Comparison of ENCODE assay signal across 8 cellular contexts in the genomic region with DNA sequence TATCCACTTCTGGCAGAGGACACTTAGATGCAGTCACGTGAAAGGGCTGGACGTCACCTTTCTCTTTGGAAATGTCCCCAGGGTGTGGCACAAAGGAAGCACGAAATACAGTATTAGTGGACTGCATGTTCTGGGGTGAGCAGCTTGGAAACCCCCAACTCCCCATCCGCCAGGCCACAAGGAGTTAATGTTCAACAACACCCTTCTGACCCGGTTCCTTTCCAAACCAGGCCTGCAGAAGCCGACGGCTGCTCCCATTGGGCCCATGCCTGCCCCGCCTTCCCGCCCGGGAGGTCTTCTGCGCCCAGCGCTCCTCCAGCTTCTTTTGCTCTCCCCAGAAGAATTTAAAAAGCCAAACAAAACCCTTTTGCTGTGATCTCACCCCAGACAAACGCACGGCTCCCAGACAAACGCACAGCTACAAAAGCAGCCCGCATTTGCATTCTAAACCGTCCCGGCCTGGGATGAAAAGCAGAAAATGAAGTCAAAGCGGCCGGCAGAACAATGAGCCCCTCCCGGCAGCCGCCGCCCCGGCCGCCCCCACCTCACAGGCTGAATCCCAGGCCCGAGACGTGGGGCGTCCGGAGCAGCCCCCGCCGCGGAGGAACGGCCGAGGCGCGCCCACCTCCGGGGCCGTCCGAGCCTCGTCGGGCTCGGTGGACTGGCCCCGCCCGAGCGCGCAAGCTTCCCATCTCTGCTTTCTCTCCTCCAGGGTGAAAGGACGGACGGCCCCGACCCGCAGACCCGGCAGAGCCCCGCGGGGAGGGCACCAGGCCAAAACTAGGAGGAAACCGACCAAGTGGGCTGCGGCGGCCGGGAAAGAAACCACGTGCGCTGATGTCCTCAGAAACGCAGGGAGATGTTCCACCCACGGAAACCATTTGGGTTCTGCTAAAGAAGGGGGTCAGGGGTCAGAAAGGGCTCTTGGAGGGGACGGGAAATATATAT.
A peak's percentile ranks its signal among the peaks of the same experiment; 100 is the strongest.
DNase-seq lines count a peak whose midpoint lies in the region; ATAC-seq, FAIRE-seq and TF ChIP-seq lines count a peak whose summit lies in the region.

No MANE protein-coding gene starts in this region.

- peak overlapping the region; percentile 75 for H2AFZ ChIP-seq in GM23338

- H3K4me2 ChIP-seq in GM23338, result peak overlapping the region; percentile 78

- H3K9me3 ChIP-seq in iPS-18c (ENCODE audit: control insufficient read depth, insufficient read depth, low read length) (no peaks in the 10 kb centered on the region), sigmoid colon (no peaks in the 10 kb centered on the region)

- H3K36me3 ChIP-seq in GM23338 (ENCODE audit: insufficient read depth), result no peaks in the 10 kb centered on the region
- no peaks in the 10 kb centered on the region for H3K36me3 ChIP-seq in sigmoid colon

- TF ChIP-seq EP300 in sigmoid colon (IDR thresholded peaks at IDR 0.05), result no peak

- H3K27ac ChIP-seq in GM23338 (ENCODE audit: low read depth) (peak overlapping the region; percentile 52; the same call in 1 of the 2 replicates), sigmoid colon (peak overlapping the region; percentile 83 to 94 (median 91))

- H3K4me3 Mint-ChIP-seq in GM23338, result peak overlapping the region; percentile 84
- peak overlapping the region; percentile 76 to 86 (median 81) for H3K4me3 Mint-ChIP-seq in brain
- H3K4me3 Mint-ChIP-seq in immature natural killer cell, result no peak overlapping the region

- H3K27me3 Mint-ChIP-seq in GM23338 (ENCODE audit: insufficient read depth, low read depth, poor library complexity) (peaks cover 15% of the 10 kb centered on the region), brain (peaks cover 4% of the 10 kb centered on the region), immature natural killer cell (ENCODE audit: low read depth in 3 of 3) (peaks cover 8 to 18% (median 11%) of the 10 kb centered on the region in 3 donors)

- intact Hi-C loops in sigmoid colon (cut with DNase I), result loop anchor here (2.0 to 10.0 kb wide), 2 partner anchors 99 to 423 kb away; no protein-coding TSS in a partner anchor

- no peaks in the 10 kb centered on the region for H3K79me2 ChIP-seq in GM23338 (replicated peaks; ENCODE audit: insufficient read depth)

- peaks cover 13% of the 10 kb centered on the region; the same call in 1 of the 2 replicates for H3K4me1 ChIP-seq in GM23338 (ENCODE audit: insufficient read depth)
- H3K4me1 ChIP-seq in sigmoid colon, result peaks cover 0 to 14% (median 7%) of the 10 kb centered on the region in 4 donors

- no peak for TF ChIP-seq POLR2A in sigmoid colon (IDR thresholded peaks at IDR 0.05)

- H3K4me1 Mint-ChIP-seq in GM23338, result peaks cover 14% of the 10 kb centered on the region
- peaks cover 27% of the 10 kb centered on the region for H3K4me1 Mint-ChIP-seq in brain
- H3K4me1 Mint-ChIP-seq in immature natural killer cell, result peaks cover 5 to 7% of the 10 kb centered on the region in 2 donors

- H3F3A ChIP-seq in GM23338 (replicated peaks; ENCODE audit: low read depth), result 0 out of 2 replicates have a peak, but pooled peaks cover 7% of the 10 kb centered on the region

- H3K9me2 ChIP-seq in GM23338 (ENCODE audit: insufficient read depth), result no peaks in the 10 kb centered on the region

- peak overlapping the region; percentile 92 for H3K27ac Mint-ChIP-seq in GM23338
- peak overlapping the region; percentile 78 to 91 (median 89) for H3K27ac Mint-ChIP-seq in brain
- H3K27ac Mint-ChIP-seq in immature natural killer cell, result no peak overlapping the region

- ATAC-seq in GM23338, result peak; percentile 93
- ATAC-seq in GM21825 (IDR thresholded peaks at IDR 0.05; ENCODE audit: unreplicated experiment), result no peak
- no peak for ATAC-seq in GM21526 (IDR thresholded peaks at IDR 0.05; ENCODE audit: low FRiP score, unreplicated experiment)

- H3K9me3 Mint-ChIP-seq in GM23338 (no peaks in the 10 kb centered on the region), brain (peaks cover 0 to 5% (median 0%) of the 10 kb centered on the region in 5 experiments), immature natural killer cell (peaks cover 0 to 6% (median 0%) of the 10 kb centered on the region in 6 donors)

- peaks cover 8% of the 10 kb centered on the region; the same call in 1 of the 2 replicates for H3K27me3 ChIP-seq in GM23338 (ENCODE audit: insufficient read depth)
- no peaks in the 10 kb centered on the region for H3K27me3 ChIP-seq in sigmoid colon

- peak; percentile 69 for DNase-seq in GM23338 (ENCODE audit: low spot score)
- DNase-seq in sigmoid colon, result peak; percentile 87
- DNase-seq in immature natural killer cell, result no peak
- no peak for DNase-seq in RCC 7860 (ENCODE audit: low spot score)

- H3K36me3 Mint-ChIP-seq in GM23338 (ENCODE audit: low read depth) (no peaks in the 10 kb centered on the region), brain (no peaks in the 10 kb centered on the region), immature natural killer cell (no peaks in the 10 kb centered on the region)

- WGBS in sigmoid colon, 2 donors, result 3 to 8% methylated on average over 62 of the region's 62 CpGs

- TF ChIP-seq CTCF in GM23338 (conservative IDR thresholded peaks at IDR 0.05; ENCODE audit: low read depth in 2 of 2) (no peak), brain (conservative IDR thresholded peaks at IDR 0.05) (no peak), sigmoid colon (IDR thresholded peaks at IDR 0.05) (no peak)

- peak overlapping the region; percentile 76 for H3K4me3 ChIP-seq in GM23338
- peak overlapping the region; percentile 57; the same call in 1 of the 2 replicates for H3K4me3 ChIP-seq in iPS-18c (ENCODE audit: insufficient read depth, low read depth, low read length)
- peak overlapping the region; percentile 49 to 67 (median 58) for H3K4me3 ChIP-seq in sigmoid colon

- no peaks in the 10 kb centered on the region for H4K20me1 ChIP-seq in GM23338 (replicated peaks; ENCODE audit: insufficient read depth)

- FAIRE-seq in RCC 7860 (lab: Jason Lieb, UNC), result no peak

TF ChIP-seq in GM23338, 12 proteins besides CTCF, POLR2A, EP300 and RAD21:
- TF ChIP-seq, protein P1, sequence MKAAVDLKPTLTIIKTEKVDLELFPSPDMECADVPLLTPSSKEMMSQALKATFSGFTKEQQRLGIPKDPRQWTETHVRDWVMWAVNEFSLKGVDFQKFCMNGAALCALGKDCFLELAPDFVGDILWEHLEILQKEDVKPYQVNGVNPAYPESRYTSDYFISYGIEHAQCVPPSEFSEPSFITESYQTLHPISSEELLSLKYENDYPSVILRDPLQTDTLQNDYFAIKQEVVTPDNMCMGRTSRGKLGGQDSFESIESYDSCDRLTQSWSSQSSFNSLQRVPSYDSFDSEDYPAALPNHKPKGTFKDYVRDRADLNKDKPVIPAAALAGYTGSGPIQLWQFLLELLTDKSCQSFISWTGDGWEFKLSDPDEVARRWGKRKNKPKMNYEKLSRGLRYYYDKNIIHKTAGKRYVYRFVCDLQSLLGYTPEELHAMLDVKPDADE (IDR thresholded peaks at IDR 0.05), result no peak
- TF ChIP-seq ZNF331 (CRISPR knock-in tag; IDR thresholded peaks at IDR 0.05; ENCODE audit: low read depth), result no peak
- no peak for TF ChIP-seq JUNB (IDR thresholded peaks at IDR 0.05; ENCODE audit: unreplicated experiment)
- TF ChIP-seq, protein P2, sequence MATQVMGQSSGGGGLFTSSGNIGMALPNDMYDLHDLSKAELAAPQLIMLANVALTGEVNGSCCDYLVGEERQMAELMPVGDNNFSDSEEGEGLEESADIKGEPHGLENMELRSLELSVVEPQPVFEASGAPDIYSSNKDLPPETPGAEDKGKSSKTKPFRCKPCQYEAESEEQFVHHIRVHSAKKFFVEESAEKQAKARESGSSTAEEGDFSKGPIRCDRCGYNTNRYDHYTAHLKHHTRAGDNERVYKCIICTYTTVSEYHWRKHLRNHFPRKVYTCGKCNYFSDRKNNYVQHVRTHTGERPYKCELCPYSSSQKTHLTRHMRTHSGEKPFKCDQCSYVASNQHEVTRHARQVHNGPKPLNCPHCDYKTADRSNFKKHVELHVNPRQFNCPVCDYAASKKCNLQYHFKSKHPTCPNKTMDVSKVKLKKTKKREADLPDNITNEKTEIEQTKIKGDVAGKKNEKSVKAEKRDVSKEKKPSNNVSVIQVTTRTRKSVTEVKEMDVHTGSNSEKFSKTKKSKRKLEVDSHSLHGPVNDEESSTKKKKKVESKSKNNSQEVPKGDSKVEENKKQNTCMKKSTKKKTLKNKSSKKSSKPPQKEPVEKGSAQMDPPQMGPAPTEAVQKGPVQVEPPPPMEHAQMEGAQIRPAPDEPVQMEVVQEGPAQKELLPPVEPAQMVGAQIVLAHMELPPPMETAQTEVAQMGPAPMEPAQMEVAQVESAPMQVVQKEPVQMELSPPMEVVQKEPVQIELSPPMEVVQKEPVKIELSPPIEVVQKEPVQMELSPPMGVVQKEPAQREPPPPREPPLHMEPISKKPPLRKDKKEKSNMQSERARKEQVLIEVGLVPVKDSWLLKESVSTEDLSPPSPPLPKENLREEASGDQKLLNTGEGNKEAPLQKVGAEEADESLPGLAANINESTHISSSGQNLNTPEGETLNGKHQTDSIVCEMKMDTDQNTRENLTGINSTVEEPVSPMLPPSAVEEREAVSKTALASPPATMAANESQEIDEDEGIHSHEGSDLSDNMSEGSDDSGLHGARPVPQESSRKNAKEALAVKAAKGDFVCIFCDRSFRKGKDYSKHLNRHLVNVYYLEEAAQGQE (IDR thresholded peaks at IDR 0.05; ENCODE audit: unreplicated experiment), result no peak
- TF ChIP-seq POLR2AphosphoS5 (IDR thresholded peaks at IDR 0.05; ENCODE audit: low read depth), result peak; percentile 31; the same call in 1 of the 2 replicates
- no peak for TF ChIP-seq ZNF114 (CRISPR knock-in tag; IDR thresholded peaks at IDR 0.05)

Comparison
In these comparisons a context has a peak if more than half of its experiments do, and no peak if none do; other contexts are left out.
1. DNase-seq: peak in GM23338 (single experiment) and sigmoid colon (single experiment); none in immature natural killer cell (0 of 3) and RCC 7860 (single experiment).
2. H3K27ac Mint-ChIP-seq: peak in GM23338 (single experiment) and brain (5 of 5); none in immature natural killer cell (0 of 6).
3. H3K4me3 Mint-ChIP-seq: peak in GM23338 (single experiment) and brain (5 of 5); none in immature natural killer cell (0 of 5).
4. Peak in every context shown above with its lines, with median percentiles within 50 percentile points of each other: H3K4me3 ChIP-seq.